23 cellular contexts compared by ENCODE assay signal in the genomic region with DNA sequence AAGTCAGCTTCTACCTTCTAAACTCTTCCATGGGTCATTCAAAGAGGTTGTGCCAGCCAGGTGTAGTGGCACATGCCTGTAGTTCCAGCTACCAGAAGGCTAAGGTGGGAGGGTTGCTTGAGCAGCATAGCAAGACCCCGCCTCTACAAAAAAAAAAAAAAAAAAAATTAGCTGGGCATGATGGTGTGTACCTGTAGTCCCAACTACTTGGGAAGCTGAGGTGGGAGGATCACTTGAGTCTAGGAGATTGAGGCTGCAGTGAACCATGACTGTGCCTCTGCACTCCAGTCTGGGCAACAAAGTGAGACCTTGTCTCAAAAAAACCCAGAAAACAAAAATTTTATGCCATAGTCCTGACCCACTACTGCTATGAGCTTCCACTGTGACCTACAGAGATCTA.
"Had no signal": no experiment of that assay in that cellular context is flagged by ENCODE, and none has a peak within 500 bp of the region (broad histone marks: within the 10 kb centered on the region; RNA-seq: fewer than 3 reads in every experiment).

No MANE protein-coding gene starts in this region.

- H3K9me3 ChIP-seq: stomach, suprapubic skin, testis, thoracic aorta, tibial artery, tibial nerve, transverse colon, upper lobe of left lung, upper lobe of right lung, uterus, vagina had no signal

- H3K4me1 ChIP-seq: suprapubic skin, testis, tibial artery, tibial nerve, transverse colon, upper lobe of left lung, upper lobe of right lung, uterus, vagina had no signal

- H3K27me3 ChIP-seq: testis, tibial artery, tibial nerve, upper lobe of left lung, uterus, vagina had no signal

- H3K27ac ChIP-seq: stomach, suprapubic skin, testis, thoracic aorta, tibial artery, tibial nerve, transverse colon, upper lobe of left lung, upper lobe of right lung, uterus, vagina had no signal

- H3K36me3 ChIP-seq: stomach, suprapubic skin, thoracic aorta, tibial artery, tibial nerve, transverse colon, upper lobe of left lung, upper lobe of right lung, uterus, vagina had no signal

- DNase-seq: stimulated activated CD4-positive, alpha-beta T cell treated with anti-CD3 and anti-CD28 coated beads, Interleukin-2, amount 100 ng/mL, for 48 hours; stimulated activated CD4-positive, alpha-beta T cell treated with anti-CD3 and anti-CD28 coated beads, Interleukin-4, amount 100 ng/mL, for 1 hour; stimulated activated CD4-positive, alpha-beta T cell treated with anti-CD3 and anti-CD28 coated beads, Interleukin-4, amount 100 ng/mL, for 24 hours; stimulated activated CD4-positive, alpha-beta T cell treated with anti-CD3 and anti-CD28 coated beads, Interleukin-4, amount 100 ng/mL, for 4 hours; stimulated activated CD8-positive, alpha-beta memory T cell treated with anti-CD3 and anti-CD28 coated beads, Interleukin-4, amount 100 ng/mL, for 48 hours; stimulated activated naive B cell treated with anti-CD40 and anti-IgM and Interleukin-4, amounts not matched to agents 10 μg/mL and 1 μg/mL and 100 μg/mL, for 72 hours; stimulated activated naive CD4-positive, alpha-beta T cell; stimulated activated naive CD4-positive, alpha-beta T cell treated with Interleukin-2 at 50 U/mL for 16 hours; stimulated activated naive CD8-positive, alpha-beta T cell treated with anti-CD3 and anti-CD28 coated beads, Interleukin-15, amount 100 ng/mL, for 72 hours; stimulated activated naive CD8-positive, alpha-beta T cell treated with anti-CD3 and anti-CD28 coated beads, Interleukin-15, Interleukin-2, amounts not matched to agents 100 U/mL and 50 U/mL, for 24 hours; stomach; substantia nigra; testis; tibial artery; transverse colon; trophoblast cell; upper lobe of left lung; upper lobe of right lung; uterus had no signal

- H3K4me3 ChIP-seq: stomach, suprapubic skin, testis, thoracic aorta, tibial artery, tibial nerve, transverse colon, upper lobe of left lung, upper lobe of right lung, uterus, vagina had no signal
